8 cellular contexts compared by ENCODE assay signal in genomic region chr16:89422905-89423630, GRCh38.
DNase-seq lines count a peak whose midpoint lies in the region; ATAC-seq and TF ChIP-seq lines count a peak whose summit lies in the region.

No MANE protein-coding gene starts in this region.

- H3K4me1 ChIP-seq in fibroblast of lung (ENCODE audit: control insufficient read depth, extremely low read depth, insufficient read depth, low read length), result peaks cover 15% of the 10 kb centered on the region

- H3K36me3 ChIP-seq in fibroblast of lung (ENCODE audit: control insufficient read depth, insufficient read depth, low read length), result no peaks in the 10 kb centered on the region

- H4K20me1 ChIP-seq in fibroblast of lung (ENCODE audit: control insufficient read depth, extremely low read depth, insufficient read depth, low read length), result peaks cover 4% of the 10 kb centered on the region

- H3K9me3 ChIP-seq in fibroblast of lung (ENCODE audit: control insufficient read depth, insufficient read depth, low read depth, low read length), result no peaks in the 10 kb centered on the region

- DNase-seq in NOMO-1 treated with DMSO at 0.1 percent for 48 hours (lab: John Stamatoyannopoulos, UW; ENCODE audit: unreplicated experiment) (peak; percentile 46), NOMO-1 treated with dmso at 0.1 percent for 144 hours (lab: John Stamatoyannopoulos, UW; ENCODE audit: unreplicated experiment) (no peak), fibroblast of lung (ENCODE audit: low read depth in 2 of 2) (peak; percentile 28 to 92), AG20443 (ENCODE audit: low spot score) (no peak), NCI-H446 treated with DMSO at 0.1 percent for 48 hours (lab: John Stamatoyannopoulos, UW) (no peak)
- DNase-seq in activated CD4-positive, alpha-beta T cell treated with anti-CD3 and anti-CD28 coated beads, Interleukin-2, amount 50 U/mL, for 24 hours (ENCODE audit: low read depth in 1 of 2, low spot score in 1 of 2), result peak; percentile 21 to 49
- peak; percentile 64 to 70 for DNase-seq in stimulated activated CD4-positive, alpha-beta T cell treated with anti-CD3 and anti-CD28 coated beads, Interleukin-2, amount 100 ng/mL, for 24 hours

- H3K27me3 ChIP-seq in fibroblast of lung (ENCODE audit: control insufficient read depth, insufficient read depth, low read length), result no peaks in the 10 kb centered on the region

- peak overlapping the region; percentile 54 for H3K4me2 ChIP-seq in fibroblast of lung (ENCODE audit: extremely low read depth, insufficient read depth, low read length)

- peak overlapping the region; percentile 5 for H3K9ac ChIP-seq in fibroblast of lung (ENCODE audit: insufficient read depth, low read length)

- no peak overlapping the region for H2AFZ ChIP-seq in fibroblast of lung (ENCODE audit: low read length)

- peak; percentile 57 for ATAC-seq in HG03139 (IDR thresholded peaks at IDR 0.05; ENCODE audit: unreplicated experiment)

- H3K27ac ChIP-seq in fibroblast of lung (ENCODE audit: insufficient read depth, low read length), result peak overlapping the region; percentile 78

- TF ChIP-seq CTCF in fibroblast of lung (conservative IDR thresholded peaks at IDR 0.05 in 1 of 2, IDR thresholded peaks at IDR 0.05 in 1 of 2; ENCODE audit: low read depth in 1 of 2, low read length in 2 of 2), result no peak

- no peak overlapping the region for H3K4me3 ChIP-seq in fibroblast of lung (replicated peaks in 1 of 4; ENCODE audit: control extremely low read depth in 1 of 4, insufficient read depth in 1 of 4, low read depth in 3 of 4, low read length in 4 of 4)

- peaks cover 97% of the 10 kb centered on the region for H3K79me2 ChIP-seq in fibroblast of lung (ENCODE audit: control insufficient read depth, insufficient read depth, low read length)

Comparison
In these comparisons a context has a peak if more than half of its experiments do, and no peak if none do; other contexts are left out.
1. DNase-seq: peak in NOMO-1 treated with DMSO at 0.1 percent for 48 hours (single experiment), activated CD4-positive, alpha-beta T cell treated with anti-CD3 and anti-CD28 coated beads, Interleukin-2, amount 50 U/mL, for 24 hours (2 of 2), fibroblast of lung (2 of 2) and stimulated activated CD4-positive, alpha-beta T cell treated with anti-CD3 and anti-CD28 coated beads, Interleukin-2, amount 100 ng/mL, for 24 hours (2 of 2); none in NOMO-1 treated with dmso at 0.1 percent for 144 hours (single experiment), AG20443 (single experiment) and NCI-H446 treated with DMSO at 0.1 percent for 48 hours (single experiment).